Comparison of ENCODE assay signal across 28 cellular contexts in the genomic region with DNA sequence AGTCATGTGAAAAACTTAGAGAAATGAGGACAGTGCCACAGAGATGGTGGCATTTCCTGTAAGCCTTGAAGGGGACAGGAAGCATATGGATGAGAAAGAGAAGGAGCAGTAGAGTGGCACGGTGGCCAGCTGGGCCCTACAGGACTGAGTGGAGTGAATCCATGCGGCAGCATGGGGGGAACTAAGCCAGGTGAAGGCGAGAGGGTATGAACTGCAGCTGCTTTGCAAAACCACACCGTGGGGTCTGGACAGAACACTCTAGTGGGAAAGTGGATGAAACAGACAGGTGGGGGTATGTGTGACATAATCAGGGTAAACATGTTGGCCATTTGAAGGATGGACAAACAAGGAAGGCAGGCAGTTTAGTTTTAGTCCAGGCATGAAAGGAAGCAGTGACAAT. TPM values are rescaled to one million over a fixed set of nuclear protein-coding genes. Genes with fewer than 3 reads are reported as not detected.
A peak's percentile ranks its signal among the peaks of the same experiment; 100 is the strongest.
DNase-seq lines count a peak whose midpoint lies in the region; ATAC-seq, FAIRE-seq and TF ChIP-seq lines count a peak whose summit lies in the region.
"Had no signal": no experiment of that assay in that cellular context is flagged by ENCODE, and none has a peak within 500 bp of the region (broad histone marks: within the 10 kb centered on the region; RNA-seq: fewer than 3 reads in every experiment).

No MANE protein-coding gene starts in this region.

- no peak overlapping the region for H2AFZ ChIP-seq in K562 (ENCODE audit: low read depth, low read length)
- H2AFZ ChIP-seq: hepatocyte had no signal

- POLR2A ChIA-PET in activated naive CD8-positive, alpha-beta T cell treated with anti-CD3 and anti-CD28 coated beads, Interleukin-2, amount 10 ng/mL, durations not matched to agents 7 days and 5 days (lab: Charles Lee): no interaction called here
- POLR2A ChIA-PET in K562 (lab: Yijun Ruan, JAX): interaction anchor here (0.5 kb wide), 1 partner anchor 1063 kb away, joined by 4 read pairs; no protein-coding TSS in a partner anchor

- no peak overlapping the region for H3K27ac ChIP-seq in K562 (ENCODE audit: extremely low read depth, low read depth, low read length)
- H3K27ac ChIP-seq: gastrocnemius medialis, hepatocyte, psoas muscle, tibial nerve had no signal

- H3K4me3 ChIP-seq in K562: no peak overlapping the region
- H3K4me3 ChIP-seq: gastrocnemius medialis, hepatocyte, psoas muscle, tibial nerve had no signal

- H3K4me2 ChIP-seq in K562 (ENCODE audit: insufficient read depth, low read length): no peak overlapping the region
- H3K4me2 ChIP-seq: hepatocyte had no signal

- no peak for TF ChIP-seq CTCF in K562 (IDR thresholded peaks at IDR 0.05 in 2 of 3, conservative IDR thresholded peaks at IDR 0.05 in 1 of 3; ENCODE audit: insufficient read depth in 2 of 3, low read depth in 1 of 3, low read length in 3 of 3)

- in situ Hi-C loops in K562 (cut with MboI) (no loop called here), ACHN (cut with HindIII; ENCODE audit: low pct_ligation_motif_present, low pct_unique_long_range_greater_than_20kb, low sequenced_read_pairs) (no loop called here)

- H3K4me1 Mint-ChIP-seq in activated naive CD8-positive, alpha-beta T cell treated with anti-CD3 and anti-CD28 coated beads, Interleukin-2, amount 10 ng/mL, durations not matched to agents 7 days and 5 days: peaks cover 3% of the 10 kb centered on the region
- no peaks in the 10 kb centered on the region for H3K4me1 Mint-ChIP-seq in activated naive CD8-positive, alpha-beta T cell treated with anti-CD3 and anti-CD28 coated beads, Interleukin-2, amount 50 U/mL, for 24 hours
- H3K4me1 Mint-ChIP-seq in stimulated activated memory B cell treated with anti-CD40 and anti-IgM and Interleukin-4, amounts not matched to agents 10 μg/mL and 1 μg/mL and 100 μg/mL, for 72 hours: peaks cover 31% of the 10 kb centered on the region

- no peak overlapping the region for H3K9ac ChIP-seq in K562 (ENCODE audit: insufficient read depth in 1 of 2, low read depth in 2 of 2, low read length in 2 of 2)

- no peaks in the 10 kb centered on the region for H3K9me3 Mint-ChIP-seq in activated naive CD8-positive, alpha-beta T cell treated with anti-CD3 and anti-CD28 coated beads, Interleukin-2, amount 10 ng/mL, durations not matched to agents 7 days and 5 days
- no peaks in the 10 kb centered on the region for H3K9me3 Mint-ChIP-seq in activated naive CD8-positive, alpha-beta T cell treated with anti-CD3 and anti-CD28 coated beads, Interleukin-2, amount 50 U/mL, for 24 hours
- no peaks in the 10 kb centered on the region for H3K9me3 Mint-ChIP-seq in stimulated activated memory B cell treated with anti-CD40 and anti-IgM and Interleukin-4, amounts not matched to agents 10 μg/mL and 1 μg/mL and 100 μg/mL, for 72 hours
- H3K9me3 Mint-ChIP-seq: dendritic cell treated with granulocyte-macrophage colony-stimulating factor and Interleukin-4, amounts not matched to agents 40 ng/mL and 50 ng/mL, for 4 days; T-helper 2 cell treated with Interferon-gamma antibody and Interleukin-4, amounts not matched to agents 5 μg/mL and 100 μg/mL, for 36 hours had no signal

- intact Hi-C loops in K562 (cut with micrococcal nuclease): loop anchor here (10.0 kb wide), 1 partner anchor 255 kb away; no protein-coding TSS in a partner anchor

- H3K4me1 ChIP-seq in K562 (replicated peaks in 1 of 2; ENCODE audit: control insufficient read depth in 2 of 2, insufficient read depth in 2 of 2, low read length in 2 of 2): no peaks in the 10 kb centered on the region
- H3K4me1 ChIP-seq: gastrocnemius medialis, psoas muscle, tibial nerve had no signal

- ATAC-seq in activated naive CD8-positive, alpha-beta T cell treated with anti-CD3 and anti-CD28 coated beads, Interleukin-2, amount 10 ng/mL, durations not matched to agents 7 days and 5 days (ENCODE audit: low read depth): no peak
- no peak for ATAC-seq in activated naive CD8-positive, alpha-beta T cell treated with anti-CD3 and anti-CD28 coated beads, Interleukin-2, amount 50 U/mL, for 24 hours
- ATAC-seq in K562: peak; percentile 25; the same call in 1 of the 3 replicates
- no peak for ATAC-seq in stimulated activated memory B cell treated with anti-CD40 and anti-IgM and Interleukin-4, amounts not matched to agents 10 μg/mL and 1 μg/mL and 100 μg/mL, for 72 hours
- no peak for ATAC-seq in HG03097 (IDR thresholded peaks at IDR 0.05; ENCODE audit: low FRiP score, unreplicated experiment)
- ATAC-seq: gastrocnemius medialis, PC-3, psoas muscle, Right ventricle myocardium inferior had no signal

- no peaks in the 10 kb centered on the region for H3K27me3 ChIP-seq in K562 (ENCODE audit: control insufficient read depth in 2 of 2, insufficient read depth in 2 of 2, low read length in 2 of 2)
- H3K27me3 ChIP-seq: gastrocnemius medialis, hepatocyte, tibial nerve had no signal

- 86% methylated on average over 4 of the region's 4 CpGs for WGBS in K562 (ENCODE audit: insufficient coverage, low coverage, missing lambda C conversion rate)

- FAIRE-seq in GM12891 (lab: Jason Lieb, UNC) (peak; percentile 43), K562 (lab: Jason Lieb, UNC) (no peak), frontal cortex (lab: Jason Lieb, UNC) (no peak)
- FAIRE-seq: astrocyte, endometrium had no signal

- H3K9me3 ChIP-seq in K562 (replicated peaks; ENCODE audit: control insufficient read depth, insufficient read depth, low read depth, low read length): no peaks in the 10 kb centered on the region
- H3K9me3 ChIP-seq: gastrocnemius medialis, psoas muscle, tibial nerve had no signal

- no peak for TF ChIP-seq EP300 in K562 (IDR thresholded peaks at IDR 0.05; ENCODE audit: low read length)

- no peak overlapping the region for H3K4me3 Mint-ChIP-seq in activated naive CD8-positive, alpha-beta T cell treated with anti-CD3 and anti-CD28 coated beads, Interleukin-2, amount 10 ng/mL, durations not matched to agents 7 days and 5 days
- H3K4me3 Mint-ChIP-seq in activated naive CD8-positive, alpha-beta T cell treated with anti-CD3 and anti-CD28 coated beads, Interleukin-2, amount 50 U/mL, for 24 hours: no peak overlapping the region
- H3K4me3 Mint-ChIP-seq in stimulated activated memory B cell treated with anti-CD40 and anti-IgM and Interleukin-4, amounts not matched to agents 10 μg/mL and 1 μg/mL and 100 μg/mL, for 72 hours: no peak overlapping the region
- H3K4me3 Mint-ChIP-seq: activated naive CD8-positive, alpha-beta T cell; CD14-positive monocyte; dendritic cell treated with granulocyte-macrophage colony-stimulating factor and Interleukin-4, amounts not matched to agents 40 ng/mL and 50 ng/mL, for 4 days; T-helper 2 cell treated with Interferon-gamma antibody and Interleukin-4, amounts not matched to agents 5 μg/mL and 100 μg/mL, for 36 hours had no signal

- H3K9me1 ChIP-seq in K562 (ENCODE audit: control insufficient read depth, insufficient read depth, low read length): no peaks in the 10 kb centered on the region

- CTCF ChIA-PET in K562 (lab: Yijun Ruan, JAX; ENCODE audit: low intra/inter-chr PET ratio): no interaction called here

- no peak for DNase-seq in activated naive CD8-positive, alpha-beta T cell treated with anti-CD3 and anti-CD28 coated beads, Interleukin-2, amount 10 ng/mL, durations not matched to agents 7 days and 5 days
- DNase-seq in activated naive CD8-positive, alpha-beta T cell treated with anti-CD3 and anti-CD28 coated beads, Interleukin-2, amount 50 U/mL, for 24 hours: no peak
- no peak for DNase-seq in GM12891 (ENCODE audit: insufficient read length, low spot score)
- DNase-seq in K562 (ENCODE audit: extremely low read depth in 1 of 4, low spot score in 3 of 4): no peak
- DNase-seq in ACHN: no peak
- DNase-seq in frontal cortex (ENCODE audit: low spot score in 2 of 2): no peak
- DNase-seq: activated CD4-positive, alpha-beta T cell treated with anti-CD3 and anti-CD28 coated beads for 4 hours; activated effector memory CD4-positive, alpha-beta T cell treated with Interleukin-2 at 50 U/mL for 16 hours; gastrocnemius medialis; GOT3; mesenchymal stem cell; MV-4-11; NCI-H146; NCI-H510A; PC-3; psoas muscle had no signal

- H3K36me3 Mint-ChIP-seq in activated naive CD8-positive, alpha-beta T cell treated with anti-CD3 and anti-CD28 coated beads, Interleukin-2, amount 10 ng/mL, durations not matched to agents 7 days and 5 days: peaks cover 17% of the 10 kb centered on the region
- peaks cover 47% of the 10 kb centered on the region for H3K36me3 Mint-ChIP-seq in activated naive CD8-positive, alpha-beta T cell treated with anti-CD3 and anti-CD28 coated beads, Interleukin-2, amount 50 U/mL, for 24 hours (ENCODE audit: low read depth)
- peaks cover 78% of the 10 kb centered on the region for H3K36me3 Mint-ChIP-seq in stimulated activated memory B cell treated with anti-CD40 and anti-IgM and Interleukin-4, amounts not matched to agents 10 μg/mL and 1 μg/mL and 100 μg/mL, for 72 hours
- H3K36me3 Mint-ChIP-seq: activated naive CD8-positive, alpha-beta T cell had no signal

- no peaks in the 10 kb centered on the region for H4K20me1 ChIP-seq in K562 (replicated peaks; ENCODE audit: control insufficient read depth, insufficient read depth, low read length)

- TF ChIP-seq RAD21 in K562 (CRISPR knock-in tag; conservative IDR thresholded peaks at IDR 0.05 in 1 of 2, IDR thresholded peaks at IDR 0.05 in 1 of 2): no peak

- TF ChIP-seq POLR2A in GM12891 (IDR thresholded peaks at IDR 0.05; ENCODE audit: low read depth, low read length) (no peak), K562 (conservative IDR thresholded peaks at IDR 0.05) (0 out of 2 replicates have a peak, but pooled peaks have one; percentile 31)

- H3K36me3 ChIP-seq in K562 (ENCODE audit: control insufficient read depth, insufficient read depth, low read length): peaks cover 77% of the 10 kb centered on the region

- no TSS peak for BruUV-seq in K562 (replicated peaks; lab: Mats Ljungman, UMichigan)

- H3K79me2 ChIP-seq in K562 (ENCODE audit: control insufficient read depth, insufficient read depth, low read length): no peaks in the 10 kb centered on the region
- H3K79me2 ChIP-seq: hepatocyte had no signal

- H3K27me3 Mint-ChIP-seq in activated naive CD8-positive, alpha-beta T cell treated with anti-CD3 and anti-CD28 coated beads, Interleukin-2, amount 10 ng/mL, durations not matched to agents 7 days and 5 days: no peaks in the 10 kb centered on the region
- H3K27me3 Mint-ChIP-seq in activated naive CD8-positive, alpha-beta T cell treated with anti-CD3 and anti-CD28 coated beads, Interleukin-2, amount 50 U/mL, for 24 hours: no peaks in the 10 kb centered on the region
- no peaks in the 10 kb centered on the region for H3K27me3 Mint-ChIP-seq in stimulated activated memory B cell treated with anti-CD40 and anti-IgM and Interleukin-4, amounts not matched to agents 10 μg/mL and 1 μg/mL and 100 μg/mL, for 72 hours
- H3K27me3 Mint-ChIP-seq: activated naive CD8-positive, alpha-beta T cell; dendritic cell treated with granulocyte-macrophage colony-stimulating factor and Interleukin-4, amounts not matched to agents 40 ng/mL and 50 ng/mL, for 4 days had no signal

- peak overlapping the region; percentile 28 for H3K27ac Mint-ChIP-seq in activated naive CD8-positive, alpha-beta T cell treated with anti-CD3 and anti-CD28 coated beads, Interleukin-2, amount 10 ng/mL, durations not matched to agents 7 days and 5 days
- H3K27ac Mint-ChIP-seq in activated naive CD8-positive, alpha-beta T cell treated with anti-CD3 and anti-CD28 coated beads, Interleukin-2, amount 50 U/mL, for 24 hours: no peak overlapping the region
- H3K27ac Mint-ChIP-seq in stimulated activated memory B cell treated with anti-CD40 and anti-IgM and Interleukin-4, amounts not matched to agents 10 μg/mL and 1 μg/mL and 100 μg/mL, for 72 hours: peak overlapping the region; percentile 50
- H3K27ac Mint-ChIP-seq: dendritic cell treated with granulocyte-macrophage colony-stimulating factor and Interleukin-4, amounts not matched to agents 40 ng/mL and 50 ng/mL, for 4 days; T-helper 2 cell treated with Interferon-gamma antibody and Interleukin-4, amounts not matched to agents 5 μg/mL and 100 μg/mL, for 36 hours had no signal

RNA-seq across cellular contexts. Expression of gene SYCP3, which starts 10.4 kb away (rescaled TPM):
- total RNA-seq in activated naive CD8-positive, alpha-beta T cell treated with anti-CD3 and anti-CD28 coated beads, Interleukin-2, amount 10 ng/mL, durations not matched to agents 7 days and 5 days: 1 to 10 TPM in 1 of 2 experiments, under 1 TPM in 1; 0.94 to 1.1 TPM
- 0.31 TPM for polyA plus RNA-seq in GM12891 (2012; ENCODE audit: low read depth, missing spikeins)
- total RNA-seq in K562 (2011; cell fraction: chromatin; rRNA removed; ENCODE audit: low replicate concordance): 0.35 and 0.97 TPM in 2 replicates
- total RNA-seq in K562 (2011; cell fraction: nucleolus; rRNA removed): 0.33 TPM in 1 of 2 replicates, not detected in the other
- total RNA-seq in K562 (2011; cell fraction: nucleoplasm; rRNA removed): 0.37 and 0.46 TPM in 2 replicates
- 0.37 TPM in 1 of 2 replicates, not detected in the other for total RNA-seq in K562 (2014; rRNA removed)
- total RNA-seq in K562 (2014; rRNA removed; fragmentation: Illumina TruSeq; extraction: Trizol): 0.15 TPM in 1 of 2 replicates, not detected in the other
- 0.22 TPM in 1 of 2 replicates, not detected in the other for total RNA-seq in K562 (2015; rRNA removed; fragmentation: Illumina TruSeq; extraction: Trizol)
- total RNA-seq in K562 (2021): not detected in 2 replicates
- 0.11 and 0.16 TPM in 2 replicates for polyA plus RNA-seq in K562 (2011; rRNA removed)
- not detected in 2 replicates for polyA plus RNA-seq in K562 (2011; cell fraction: cytosol; rRNA removed)
- polyA plus RNA-seq in K562 (2011; cell fraction: nucleus; rRNA removed): 0.10 and 0.11 TPM in 2 replicates
- polyA plus RNA-seq in K562 (2012): 0.16 and 0.29 TPM in 2 replicates
- polyA plus RNA-seq in K562 (2014; fragmentation: Illumina TruSeq; extraction: Trizol): not detected in 2 replicates
- polyA plus RNA-seq in K562 (2014; fragmentation: Nextera tagmentation; extraction: Ambion mirVana): under 1 TPM; 0.25 TPM
- not detected in 2 replicates for polyA plus RNA-seq in K562 (2014; rRNA removed)
- 0.15 TPM in 1 of 2 replicates, not detected in the other for polyA minus RNA-seq in K562 (2011; rRNA and poly(A)+ RNA removed)
- not detected in 2 replicates for polyA minus RNA-seq in K562 (2011; cell fraction: cytosol; rRNA and poly(A)+ RNA removed)
- polyA minus RNA-seq in K562 (2011; cell fraction: nucleus; rRNA and poly(A)+ RNA removed): 0.11 and 0.13 TPM in 2 replicates
- total RNA-seq in frontal cortex: 0.82 TPM
- total RNA-seq: astrocyte, cardiac septum, PC-3, Right ventricle myocardium inferior had no signal
- polyA plus RNA-seq: CD14-positive monocyte had no signal

RNA-seq across cellular contexts. Expression of gene CHPT1, which starts 52.2 kb away (rescaled TPM):
- total RNA-seq in activated naive CD8-positive, alpha-beta T cell treated with anti-CD3 and anti-CD28 coated beads, Interleukin-2, amount 10 ng/mL, durations not matched to agents 7 days and 5 days: 10 to 100 TPM; 13.3 to 16.2 TPM
- polyA plus RNA-seq in GM12891 (2012; ENCODE audit: low read depth, missing spikeins): 2.2 TPM
- 54.6 and 85.9 TPM in 2 replicates for total RNA-seq in K562 (2011; cell fraction: chromatin; rRNA removed; ENCODE audit: low replicate concordance)
- total RNA-seq in K562 (2011; cell fraction: nucleolus; rRNA removed): 78.3 and 80.9 TPM in 2 replicates
- 85.9 and 96.9 TPM in 2 replicates for total RNA-seq in K562 (2011; cell fraction: nucleoplasm; rRNA removed)
- total RNA-seq in K562 (2014; rRNA removed) (170 and 210 TPM in 2 replicates), K562 (2014; rRNA removed; fragmentation: Illumina TruSeq; extraction: Trizol) (112 and 123 TPM in 2 replicates), K562 (2015; rRNA removed; fragmentation: Illumina TruSeq; extraction: Trizol) (75.4 and 75.5 TPM in 2 replicates), K562 (2021) (95.0 and 103 TPM in 2 replicates), frontal cortex (24.5 TPM)
- polyA plus RNA-seq in K562 (2011; rRNA removed) (66.5 and 91.9 TPM in 2 replicates), K562 (2014; fragmentation: Illumina TruSeq; extraction: Trizol) (62.8 and 69.4 TPM in 2 replicates), K562 (2014; fragmentation: Nextera tagmentation; extraction: Ambion mirVana) (10 to 100 TPM; 15.3 to 24.3 TPM), K562 (2014; rRNA removed) (92.5 and 111 TPM in 2 replicates)
- polyA plus RNA-seq in K562 (2011; cell fraction: cytosol; rRNA removed): 47.4 and 49.6 TPM in 2 replicates
- 42.3 and 43.3 TPM in 2 replicates for polyA plus RNA-seq in K562 (2011; cell fraction: nucleus; rRNA removed)
- 75.7 and 82.7 TPM in 2 replicates for polyA plus RNA-seq in K562 (2012)
- polyA minus RNA-seq in K562 (2011; rRNA and poly(A)+ RNA removed): 32.0 and 33.2 TPM in 2 replicates
- polyA minus RNA-seq in K562 (2011; cell fraction: cytosol; rRNA and poly(A)+ RNA removed): 25.0 and 28.9 TPM in 2 replicates
- 58.8 and 71.3 TPM in 2 replicates for polyA minus RNA-seq in K562 (2011; cell fraction: nucleus; rRNA and poly(A)+ RNA removed)
